In genomic region chr2:113962692-113963480, GRCh38 we compare ENCODE assay signal across 1 cellular context.
TF ChIP-seq lines count a peak whose summit lies in the region.

No MANE protein-coding gene starts in this region.

TF ChIP-seq in K562, 482 proteins besides CTCF, POLR2A, EP300 and RAD21 (continued from another document):
- peak; percentile 72 for TF ChIP-seq FOSL1 (tag; conservative IDR thresholded peaks at IDR 0.05)
- TF ChIP-seq OTX1 (CRISPR knock-in tag; IDR thresholded peaks at IDR 0.05) = 0 out of 2 replicates have a peak, but pooled peaks have one; percentile 20
- TF ChIP-seq CBFB (CRISPR knock-in tag; IDR thresholded peaks at IDR 0.05) = no peak
